In genomic region chr15:84142888-84143337, GRCh38 we compare ENCODE assay signal across 8 cellular contexts.
DNase-seq lines count a peak whose midpoint lies in the region; ATAC-seq and TF ChIP-seq lines count a peak whose summit lies in the region.

No MANE protein-coding gene starts in this region.

- H3K4me3 ChIP-seq in HUES6 (ENCODE audit: low read depth, low read length) (peak overlapping the region; percentile 42), ovary (no peak overlapping the region)

- WGBS in ovary, 3 donors, result 1 to 4% (median 3%) methylated on average over 7 of the region's 7 CpGs

- H3K4me1 Mint-ChIP-seq in type B pancreatic cell (ENCODE audit: unreplicated experiment), result peaks cover 6% of the 10 kb centered on the region

- no peaks in the 10 kb centered on the region for H3K27me3 ChIP-seq in HUES6 (ENCODE audit: control insufficient read depth, insufficient read depth, low read length)
- no peaks in the 10 kb centered on the region for H3K27me3 ChIP-seq in ovary

- H3K36me3 ChIP-seq in HUES6 (ENCODE audit: control insufficient read depth, insufficient read depth, low read length) (no peaks in the 10 kb centered on the region), ovary (no peaks in the 10 kb centered on the region)

- H3K27me3 Mint-ChIP-seq in type B pancreatic cell, result no peaks in the 10 kb centered on the region

- H3K36me3 Mint-ChIP-seq in type B pancreatic cell, result no peaks in the 10 kb centered on the region

- TF ChIP-seq CTCF in ovary (IDR thresholded peaks at IDR 0.05), result peak; percentile 53 to 79 (median 67)
- TF ChIP-seq CTCF in type B pancreatic cell (conservative IDR thresholded peaks at IDR 0.05), result peak; percentile 86

- H3K27ac ChIP-seq in HUES6 (ENCODE audit: low read depth, low read length) (no peak overlapping the region), ovary (no peak overlapping the region)

- no peaks in the 10 kb centered on the region for H3K9me3 Mint-ChIP-seq in type B pancreatic cell

- H3K9me3 ChIP-seq in HUES6 (ENCODE audit: control insufficient read depth, insufficient read depth, low read depth, low read length) (no peaks in the 10 kb centered on the region), ovary (no peaks in the 10 kb centered on the region)

- peak; percentile 95 for ATAC-seq in GM21528 (IDR thresholded peaks at IDR 0.05; ENCODE audit: low FRiP score, unreplicated experiment)

- no peak overlapping the region for H3K27ac Mint-ChIP-seq in type B pancreatic cell

- peak; percentile 84 for DNase-seq in EH (ENCODE audit: low read depth)
- DNase-seq in RKO (ENCODE audit: low spot score), result peak; percentile 81
- DNase-seq in activated T-helper 1 cell treated with anti-CD3 and anti-CD28 coated beads, Interleukin-2, amount 50 U/mL, for 16 hours (ENCODE audit: low read depth in 1 of 2, low spot score in 1 of 2), result peak; percentile 38 to 61
- peak; percentile 77 for DNase-seq in foreskin melanocyte
- peak; percentile 58 to 84 (median 74) for DNase-seq in ovary
- no peak for DNase-seq in type B pancreatic cell (ENCODE audit: extremely low spot score, unreplicated experiment)

- peak overlapping the region; percentile 39 for H3K4me3 Mint-ChIP-seq in type B pancreatic cell

- no peak for TF ChIP-seq POLR2A in ovary (IDR thresholded peaks at IDR 0.05)

- H3K9ac ChIP-seq in HUES6 (ENCODE audit: low read length), result no peak overlapping the region

- TF ChIP-seq EP300 in ovary (IDR thresholded peaks at IDR 0.05), result no peak

- H3K4me1 ChIP-seq in HUES6 (ENCODE audit: control insufficient read depth, insufficient read depth, low read length), result no peaks in the 10 kb centered on the region
- H3K4me1 ChIP-seq in ovary (ENCODE audit: insufficient read depth), result no peaks in the 10 kb centered on the region

- intact Hi-C loops in ovary (cut with DNase I), result no loop called here
